Comparison of ENCODE assay signal across 8 cellular contexts in the genomic region with DNA sequence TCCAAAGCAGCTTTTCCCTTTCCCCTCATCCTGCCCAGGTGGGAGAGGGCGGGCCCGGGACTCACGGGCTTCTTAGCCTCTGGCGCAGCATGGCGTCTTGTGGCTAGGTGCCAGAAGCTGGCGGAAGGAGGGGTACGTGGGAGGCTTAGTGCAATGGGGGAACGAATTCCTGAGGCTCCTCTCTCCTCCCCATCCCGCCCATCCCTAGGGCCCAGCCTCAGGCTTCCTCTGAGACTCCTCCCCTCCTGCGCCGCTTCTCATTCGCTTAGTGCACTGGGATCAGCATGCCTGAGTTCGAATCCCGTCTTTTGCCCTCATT.
"Had no signal": no experiment of that assay in that cellular context is flagged by ENCODE, and none has a peak within 500 bp of the region (broad histone marks: within the 10 kb centered on the region; RNA-seq: fewer than 3 reads in every experiment).

No MANE protein-coding gene starts in this region.

- H3K27ac ChIP-seq: gastrocnemius medialis, left lung, right atrium auricular region, suprapubic skin, upper lobe of left lung had no signal

- ATAC-seq: gastrocnemius medialis; naive thymus-derived CD8-positive, alpha-beta T cell; stimulated activated naive CD8-positive, alpha-beta T cell treated with anti-CD3 and anti-CD28 coated beads, Interleukin-15, Interleukin-2, amounts not matched to agents 100 U/mL and 50 U/mL, for 24 hours had no signal

- DNase-seq: cerebellar nuclear complex, gastrocnemius medialis had no signal

- H3K4me3 ChIP-seq: gastrocnemius medialis, left lung, right atrium auricular region, suprapubic skin, upper lobe of left lung had no signal

- H3K4me1 ChIP-seq: left lung, upper lobe of left lung had no signal

- H3K36me3 ChIP-seq: gastrocnemius medialis, left lung, right atrium auricular region, suprapubic skin, upper lobe of left lung had no signal

- H3K9me3 ChIP-seq: gastrocnemius medialis, left lung, right atrium auricular region, suprapubic skin, upper lobe of left lung had no signal

- H3K27me3 ChIP-seq: right atrium auricular region had no signal
